In genomic region chr1:24535021-24535424, GRCh38 we compare ENCODE assay signal across 9 cellular contexts. TPM values are rescaled to one million over a fixed set of nuclear protein-coding genes. Genes with fewer than 3 reads are reported as not detected.
DNase-seq lines count a peak whose midpoint lies in the region; ATAC-seq and TF ChIP-seq lines count a peak whose summit lies in the region.
"Had no signal": no experiment of that assay in that cellular context is flagged by ENCODE, and none has a peak within 500 bp of the region (broad histone marks: within the 10 kb centered on the region; RNA-seq: fewer than 3 reads in every experiment).

No MANE protein-coding gene starts in this region.

- no peaks in the 10 kb centered on the region for H3K9me3 ChIP-seq in transverse colon
- H3K9me3 ChIP-seq: A549 had no signal

- no peaks in the 10 kb centered on the region for H3K36me3 ChIP-seq in transverse colon

- H3K36me3 Mint-ChIP-seq in memory B cell, result peaks cover 10% of the 10 kb centered on the region

- intact Hi-C loops in transverse colon (cut with DNase I; ENCODE audit: low total_unique reads), result no loop called here

- no peaks in the 10 kb centered on the region for H3K27me3 ChIP-seq in transverse colon

- peaks cover 35% of the 10 kb centered on the region for H3K4me1 Mint-ChIP-seq in memory B cell

- peak overlapping the region; percentile 88 for H3K4me3 Mint-ChIP-seq in memory B cell

- peak in 1 of 5 experiments; percentile 10 for TF ChIP-seq CTCF in transverse colon (IDR thresholded peaks at IDR 0.05)

- H3K9me3 Mint-ChIP-seq in memory B cell, result no peaks in the 10 kb centered on the region

- no peak for TF ChIP-seq POLR2A in transverse colon (IDR thresholded peaks at IDR 0.05)

- peak overlapping the region; percentile 94 for H3K27ac Mint-ChIP-seq in memory B cell

- no peaks in the 10 kb centered on the region for H3K27me3 Mint-ChIP-seq in memory B cell

- H3K4me3 ChIP-seq in transverse colon, result peak overlapping the region in 1 of 4 donors; percentile 12
- H3K4me3 ChIP-seq: A549 had no signal

- TF ChIP-seq EP300 in transverse colon (IDR thresholded peaks at IDR 0.05; ENCODE audit: low read depth), result no peak

- DNase-seq in SIG-M5 treated with dmso at 0.1 percent for 504 hours (lab: John Stamatoyannopoulos, UW; ENCODE audit: unreplicated experiment) (peak; percentile 63), SIG-M5 (lab: John Stamatoyannopoulos, UW) (no peak), memory B cell (ENCODE audit: low spot score in 2 of 2) (peak; percentile 60 to 64), transverse colon (peak; percentile 54), NCI-H1048 (lab: John Stamatoyannopoulos, UW) (no peak), SHP77 (lab: John Stamatoyannopoulos, UW) (no peak)
- peak; percentile 51 for DNase-seq in activated CD8-positive, alpha-beta memory T cell treated with anti-CD3 and anti-CD28 coated beads, Interleukin-2, amount 50 U/mL, for 1 hour (ENCODE audit: extremely low read depth)

- in situ Hi-C loops in transverse colon (cut with MboI; ENCODE audit: low pct_ligation_motif_present in 1 of 4, low pct_unique_long_range_greater_than_20kb in 1 of 4, low sequenced_read_pairs in 3 of 4), result no loop called here

- peak overlapping the region; percentile 38 to 77 (median 59) for H3K27ac ChIP-seq in transverse colon

- 51 to 78% methylated on average over 14 to 21 of the region's 21 CpGs for WGBS in transverse colon (ENCODE audit: low coverage in 1 of 2), 2 donors

- H3K4me1 ChIP-seq in transverse colon, result peaks cover 2 to 18% (median 9%) of the 10 kb centered on the region in 4 donors

- ATAC-seq in memory B cell (ENCODE audit: low read depth) (peak; percentile 81), HG03039 (IDR thresholded peaks at IDR 0.05; ENCODE audit: unreplicated experiment) (no peak)
- ATAC-seq: A549 had no signal

RNA-seq across cellular contexts. Expression of gene NCMAP, which starts 20.9 kb away (rescaled TPM):
- total RNA-seq in transverse colon, result 1 to 10 TPM in 2 of 4 donors, under 1 TPM in 1, not detected in 1; 0.37 to 2.2 (median 1.4) TPM

RNA-seq across cellular contexts. Expression of gene RCAN3, which starts 32.4 kb away (rescaled TPM):
- total RNA-seq in transverse colon, result 10 to 100 TPM in 2 of 4 donors, 1 to 10 TPM in 2; 6.4 to 17.5 (median 11.3) TPM

Comparison
In these comparisons a context has a peak if more than half of its experiments do, and no peak if none do; other contexts are left out.
1. DNase-seq: peak in SIG-M5 treated with dmso at 0.1 percent for 504 hours (single experiment), activated CD8-positive, alpha-beta memory T cell treated with anti-CD3 and anti-CD28 coated beads, Interleukin-2, amount 50 U/mL, for 1 hour (single experiment), memory B cell (2 of 2) and transverse colon (single experiment); none in SIG-M5 (single experiment), NCI-H1048 (single experiment) and SHP77 (0 of 2).